Comparison of ENCODE assay signal across 43 cellular contexts in the genomic region with DNA sequence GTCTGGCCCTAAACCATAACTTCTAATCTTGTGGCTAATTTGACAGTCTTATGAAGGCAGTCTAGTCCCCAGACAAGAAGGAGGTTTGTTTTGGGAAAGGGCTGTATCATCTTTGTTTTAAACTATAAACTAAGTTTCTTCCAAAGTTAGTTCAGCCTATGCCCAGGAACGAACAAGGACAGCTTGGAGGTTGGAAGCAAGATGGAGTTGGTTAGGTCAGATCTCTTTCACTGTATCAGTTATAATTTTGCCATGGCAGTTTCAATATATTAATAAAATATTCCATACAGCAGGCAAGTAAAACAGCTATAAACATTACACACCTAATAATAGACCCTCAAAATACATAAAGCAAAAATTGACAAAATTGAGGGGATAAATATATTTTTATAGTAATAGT. TPM values are rescaled to one million over a fixed set of nuclear protein-coding genes. Genes with fewer than 3 reads are reported as not detected.
"Had no signal": no experiment of that assay in that cellular context is flagged by ENCODE, and none has a peak within 500 bp of the region (broad histone marks: within the 10 kb centered on the region; RNA-seq: fewer than 3 reads in every experiment).

No MANE protein-coding gene starts in this region.

- H3K4me1 ChIP-seq: adrenal gland, ascending aorta, body of pancreas, breast epithelium had no signal

- H3K9me3 ChIP-seq: adrenal gland, ascending aorta, body of pancreas, breast epithelium had no signal

- H3K27me3 Mint-ChIP-seq: activated naive CD4-positive, alpha-beta T cell treated with anti-CD3 and anti-CD28 coated beads, Interleukin-2, amount 50 U/mL, for 24 hours had no signal

- H3K36me3 ChIP-seq: adrenal gland, ascending aorta, brain microvascular endothelial cell, breast epithelium, cardiac muscle cell had no signal

- H3K4me3 ChIP-seq: adrenal gland, ascending aorta, body of pancreas, breast epithelium, cardiac muscle cell had no signal

- H3K27ac Mint-ChIP-seq: activated naive CD4-positive, alpha-beta T cell treated with anti-CD3 and anti-CD28 coated beads for 36 hours; activated naive CD4-positive, alpha-beta T cell treated with anti-CD3 and anti-CD28 coated beads, Interleukin-2, amount 10 ng/mL, durations not matched to agents 7 days and 5 days; activated naive CD4-positive, alpha-beta T cell treated with anti-CD3 and anti-CD28 coated beads, Interleukin-2, amount 50 U/mL, for 24 hours; activated naive CD4-positive, alpha-beta T cell treated with anti-CD3 and anti-CD28 coated beads, Interleukin-2, amount 50 U/mL, for 72 hours; activated naive CD8-positive, alpha-beta T cell; activated naive CD8-positive, alpha-beta T cell treated with anti-CD3 and anti-CD28 coated beads for 36 hours; activated naive CD8-positive, alpha-beta T cell treated with anti-CD3 and anti-CD28 coated beads, Interleukin-2, amount 10 ng/mL, durations not matched to agents 7 days and 5 days; activated naive CD8-positive, alpha-beta T cell treated with anti-CD3 and anti-CD28 coated beads, Interleukin-2, amount 50 U/mL, for 24 hours; activated T-cell treated with anti-CD3 and anti-CD28 coated beads, Interleukin-2, amount 50 U/mL, for 24 hours; activated T-cell treated with anti-CD3 and anti-CD28 coated beads, Interleukin-2, amount 50 U/mL, for 72 hours; activated T-helper 1 cell treated with anti-CD3 and anti-CD28 coated beads, Interleukin-12 subunit alpha, Interleukin-12 subunit beta, Interleukin-2, Interleukin-4 antibody, amounts not matched to agents 30 ng/mL and 10 ng/mL and 1 ng/mL, durations not matched to agents 14 hours and 24 hours and 36 hours; activated T-helper 17 cell treated with anti-CD3 and anti-CD28 coated beads, Interleukin-2, amount 50 U/mL, for 72 hours; activated T-helper 2 cell treated with anti-CD3 and anti-CD28 coated beads, Interferon-gamma antibody, Interleukin-2, Interleukin-4, amounts not matched to agents 10 μg/mL and 5 μg/mL and 100 μg/mL, durations not matched to agents 14 hours and 24 hours and 36 hours; brain had no signal

- H3K27ac ChIP-seq: adrenal gland, ascending aorta, body of pancreas, brain microvascular endothelial cell, breast epithelium, cardiac muscle cell had no signal

- ATAC-seq: activated naive CD4-positive, alpha-beta T cell treated with anti-CD3 and anti-CD28 coated beads, Interleukin-2, amount 50 U/mL, for 72 hours; activated naive CD8-positive, alpha-beta T cell treated with anti-CD3 and anti-CD28 coated beads, Interleukin-2, amount 50 U/mL, for 24 hours; activated T-cell treated with anti-CD3 and anti-CD28 coated beads, Interleukin-2, amount 50 U/mL, for 4 hours; activated T-cell treated with anti-CD3 and anti-CD28 coated beads, Interleukin-2, amount 50 U/mL, for 72 hours; activated T-helper 17 cell treated with anti-CD3 and anti-CD28 coated beads, Interleukin-2, amount 50 U/mL, for 72 hours; body of pancreas had no signal

- FAIRE-seq: astrocyte, bronchial epithelial cell had no signal

- H3K4me3 Mint-ChIP-seq: activated naive CD4-positive, alpha-beta T cell treated with anti-CD3 and anti-CD28 coated beads for 36 hours; activated naive CD4-positive, alpha-beta T cell treated with anti-CD3 and anti-CD28 coated beads, Interleukin-2, amount 10 ng/mL, durations not matched to agents 7 days and 5 days; activated naive CD4-positive, alpha-beta T cell treated with anti-CD3 and anti-CD28 coated beads, Interleukin-2, amount 50 U/mL, for 24 hours; activated naive CD8-positive, alpha-beta T cell; activated naive CD8-positive, alpha-beta T cell treated with anti-CD3 and anti-CD28 coated beads for 36 hours; activated naive CD8-positive, alpha-beta T cell treated with anti-CD3 and anti-CD28 coated beads, Interleukin-2, amount 10 ng/mL, durations not matched to agents 7 days and 5 days; activated naive CD8-positive, alpha-beta T cell treated with anti-CD3 and anti-CD28 coated beads, Interleukin-2, amount 50 U/mL, for 24 hours; activated T-cell treated with anti-CD3 and anti-CD28 coated beads, Interleukin-2, amount 50 U/mL, for 24 hours; activated T-cell treated with anti-CD3 and anti-CD28 coated beads, Interleukin-2, amount 50 U/mL, for 4 hours; activated T-cell treated with anti-CD3 and anti-CD28 coated beads, Interleukin-2, amount 50 U/mL, for 72 hours; activated T-helper 1 cell treated with anti-CD3 and anti-CD28 coated beads, Interleukin-12 subunit alpha, Interleukin-12 subunit beta, Interleukin-2, Interleukin-4 antibody, amounts not matched to agents 30 ng/mL and 10 ng/mL and 1 ng/mL, durations not matched to agents 14 hours and 24 hours and 36 hours; activated T-helper 17 cell treated with anti-CD3 and anti-CD28 coated beads, Interleukin-2, amount 50 U/mL, for 72 hours; brain; central memory CD8-positive, alpha-beta T cell had no signal

- H3K9me3 Mint-ChIP-seq: activated naive CD4-positive, alpha-beta T cell treated with anti-CD3 and anti-CD28 coated beads for 36 hours; activated naive CD4-positive, alpha-beta T cell treated with anti-CD3 and anti-CD28 coated beads, Interleukin-2, amount 10 ng/mL, durations not matched to agents 7 days and 5 days; activated naive CD4-positive, alpha-beta T cell treated with anti-CD3 and anti-CD28 coated beads, Interleukin-2, amount 50 U/mL, for 24 hours; activated naive CD4-positive, alpha-beta T cell treated with anti-CD3 and anti-CD28 coated beads, Interleukin-2, amount 50 U/mL, for 72 hours; activated naive CD8-positive, alpha-beta T cell treated with anti-CD3 and anti-CD28 coated beads for 36 hours; activated naive CD8-positive, alpha-beta T cell treated with anti-CD3 and anti-CD28 coated beads, Interleukin-2, amount 10 ng/mL, durations not matched to agents 7 days and 5 days; activated naive CD8-positive, alpha-beta T cell treated with anti-CD3 and anti-CD28 coated beads, Interleukin-2, amount 50 U/mL, for 24 hours; activated T-cell treated with anti-CD3 and anti-CD28 coated beads, Interleukin-2, amount 50 U/mL, for 24 hours; activated T-cell treated with anti-CD3 and anti-CD28 coated beads, Interleukin-2, amount 50 U/mL, for 4 hours; activated T-cell treated with anti-CD3 and anti-CD28 coated beads, Interleukin-2, amount 50 U/mL, for 72 hours; activated T-helper 1 cell treated with anti-CD3 and anti-CD28 coated beads, Interleukin-12 subunit alpha, Interleukin-12 subunit beta, Interleukin-2, Interleukin-4 antibody, amounts not matched to agents 30 ng/mL and 10 ng/mL and 1 ng/mL, durations not matched to agents 14 hours and 24 hours and 36 hours; activated T-helper 17 cell treated with anti-CD3 and anti-CD28 coated beads, Interleukin-2, amount 50 U/mL, for 72 hours; activated T-helper 2 cell treated with anti-CD3 and anti-CD28 coated beads, Interferon-gamma antibody, Interleukin-2, Interleukin-4, amounts not matched to agents 10 μg/mL and 5 μg/mL and 100 μg/mL, durations not matched to agents 14 hours and 24 hours and 36 hours; central memory CD8-positive, alpha-beta T cell had no signal

- H3K36me3 Mint-ChIP-seq: activated naive CD4-positive, alpha-beta T cell treated with anti-CD3 and anti-CD28 coated beads, Interleukin-2, amount 10 ng/mL, durations not matched to agents 7 days and 5 days; activated naive CD4-positive, alpha-beta T cell treated with anti-CD3 and anti-CD28 coated beads, Interleukin-2, amount 50 U/mL, for 24 hours; activated naive CD4-positive, alpha-beta T cell treated with anti-CD3 and anti-CD28 coated beads, Interleukin-2, amount 50 U/mL, for 72 hours; activated naive CD8-positive, alpha-beta T cell; activated naive CD8-positive, alpha-beta T cell treated with anti-CD3 and anti-CD28 coated beads for 36 hours; activated naive CD8-positive, alpha-beta T cell treated with anti-CD3 and anti-CD28 coated beads, Interleukin-2, amount 10 ng/mL, durations not matched to agents 7 days and 5 days; brain had no signal

- H3K27me3 ChIP-seq: adrenal gland, ascending aorta, body of pancreas, brain microvascular endothelial cell, breast epithelium, cardiac muscle cell had no signal

- DNase-seq: activated effector memory CD4-positive, alpha-beta T cell treated with anti-CD3 and anti-CD28 coated beads, Interleukin-2, amount 50 U/mL, for 16 hours; activated effector memory CD4-positive, alpha-beta T cell treated with Interleukin-2 at 50 U/mL for 16 hours; activated gamma-delta T cell; activated gamma-delta T cell treated with Interleukin-2 at 50 U/mL for 16 hours; activated naive CD4-positive, alpha-beta T cell; activated naive CD4-positive, alpha-beta T cell treated with anti-CD3 and anti-CD28 coated beads for 36 hours; activated naive CD4-positive, alpha-beta T cell treated with anti-CD3 and anti-CD28 coated beads, Interleukin-2, amount 10 ng/mL, durations not matched to agents 7 days and 5 days; activated naive CD4-positive, alpha-beta T cell treated with anti-CD3 and anti-CD28 coated beads, Interleukin-2, amount 50 U/mL, for 16 hours; activated naive CD4-positive, alpha-beta T cell treated with Interleukin-2 at 50 U/mL for 16 hours; activated naive CD8-positive, alpha-beta T cell treated with anti-CD3 and anti-CD28 coated beads for 36 hours; activated naive CD8-positive, alpha-beta T cell treated with anti-CD3 and anti-CD28 coated beads, Interleukin-2, amount 10 ng/mL, durations not matched to agents 7 days and 5 days; activated naive CD8-positive, alpha-beta T cell treated with anti-CD3 and anti-CD28 coated beads, Interleukin-2, amount 50 U/mL, for 24 hours; activated T-cell treated with anti-CD3 and anti-CD28 coated beads, Interleukin-2, amount 50 U/mL, for 1 hour; activated T-cell treated with anti-CD3 and anti-CD28 coated beads, Interleukin-2, amount 50 U/mL, for 24 hours; activated T-cell treated with anti-CD3 and anti-CD28 coated beads, Interleukin-2, amount 50 U/mL, for 4 hours; activated T-cell treated with anti-CD3 and anti-CD28 coated beads, Interleukin-2, amount 50 U/mL, for 48 hours; activated T-cell treated with anti-CD3 and anti-CD28 coated beads, Interleukin-2, amount 50 U/mL, for 72 hours; amniotic stem cell; amygdala; anterior cingulate cortex; aorta; body of pancreas; brain microvascular endothelial cell; caudate nucleus; central memory CD4-positive, alpha-beta T cell; cerebellar nuclear complex had no signal

- H3K4me1 Mint-ChIP-seq: activated naive CD4-positive, alpha-beta T cell treated with anti-CD3 and anti-CD28 coated beads, Interleukin-2, amount 50 U/mL, for 24 hours; activated T-helper 17 cell treated with anti-CD3 and anti-CD28 coated beads, Interleukin-2, amount 50 U/mL, for 72 hours; brain; central memory CD8-positive, alpha-beta T cell had no signal

RNA-seq across cellular contexts. Expression of gene ZNF662, which starts 13.1 kb away (rescaled TPM):
- total RNA-seq: chondrocyte had no signal

RNA-seq across cellular contexts. Expression of gene CYP8B1, which starts 17.1 kb away (rescaled TPM):
- total RNA-seq: activated naive CD4-positive, alpha-beta T cell treated with anti-CD3 and anti-CD28 coated beads for 36 hours; activated naive CD4-positive, alpha-beta T cell treated with anti-CD3 and anti-CD28 coated beads, Interleukin-2, amount 50 U/mL, for 72 hours; activated naive CD8-positive, alpha-beta T cell treated with anti-CD3 and anti-CD28 coated beads for 36 hours; activated naive CD8-positive, alpha-beta T cell treated with anti-CD3 and anti-CD28 coated beads, Interleukin-2, amount 10 ng/mL, durations not matched to agents 7 days and 5 days; activated T-cell treated with anti-CD3 and anti-CD28 coated beads, Interleukin-2, amount 50 U/mL, for 72 hours; activated T-helper 1 cell treated with anti-CD3 and anti-CD28 coated beads, Interleukin-12 subunit alpha, Interleukin-12 subunit beta, Interleukin-2, Interleukin-4 antibody, amounts not matched to agents 30 ng/mL and 10 ng/mL and 1 ng/mL, durations not matched to agents 14 hours and 24 hours and 36 hours; activated T-helper 17 cell treated with anti-CD3 and anti-CD28 coated beads, Interleukin-2, amount 50 U/mL, for 72 hours; activated T-helper 2 cell treated with anti-CD3 and anti-CD28 coated beads, Interferon-gamma antibody, Interleukin-2, Interleukin-4, amounts not matched to agents 10 μg/mL and 5 μg/mL and 100 μg/mL, durations not matched to agents 14 hours and 24 hours and 36 hours; aorta; astrocyte; body of pancreas; breast epithelium; bronchial epithelial cell; cardiac muscle cell; cardiac septum; cerebellum; chondrocyte had no signal
- polyA plus RNA-seq: cardiac muscle cell had no signal
